In the genomic region with DNA sequence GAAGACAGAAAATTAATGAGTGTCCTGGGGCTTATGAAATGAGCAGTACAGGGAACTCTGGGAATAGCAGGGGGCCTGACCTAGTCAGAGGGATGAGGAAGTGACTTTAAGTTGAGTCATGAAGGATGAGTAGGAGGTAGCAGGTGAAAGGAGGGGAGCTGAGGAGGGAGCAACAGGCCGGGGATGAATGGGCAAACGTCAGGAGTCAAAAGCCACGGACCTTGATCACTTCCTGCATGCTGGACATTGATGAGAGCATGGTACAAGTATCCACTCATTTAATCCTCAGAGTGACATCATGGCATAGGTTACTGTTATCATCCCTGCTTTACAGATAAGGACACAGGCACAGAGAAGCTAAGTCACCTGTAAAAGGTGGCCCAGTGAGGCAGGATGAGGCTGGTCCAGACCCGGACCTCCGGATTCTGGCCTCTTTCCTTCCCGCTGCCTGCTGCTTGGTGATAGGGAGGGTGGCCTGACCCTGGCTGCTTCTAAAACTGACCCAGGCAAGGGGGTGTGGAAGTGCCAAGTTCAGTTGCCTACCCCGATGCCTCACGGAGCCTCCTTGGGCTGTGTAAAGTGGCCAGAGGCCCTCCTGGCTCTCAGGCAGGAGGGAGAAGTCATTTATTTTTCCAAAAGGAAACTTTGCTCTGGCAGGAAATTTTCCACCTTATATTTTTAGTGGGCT, we compare ENCODE assay signal across 11 cellular contexts. TPM values are rescaled to one million over a fixed set of nuclear protein-coding genes. Genes with fewer than 3 reads are reported as not detected.
DNase-seq lines count a peak whose midpoint lies in the region; ATAC-seq and TF ChIP-seq lines count a peak whose summit lies in the region.
"Had no signal": no experiment of that assay in that cellular context is flagged by ENCODE, and none has a peak within 500 bp of the region (broad histone marks: within the 10 kb centered on the region; RNA-seq: fewer than 3 reads in every experiment).

No MANE protein-coding gene starts in this region.

- peaks cover 81% of the 10 kb centered on the region for H3K4me1 ChIP-seq in mesodermal cell (ENCODE audit: control insufficient read depth, insufficient read depth, low read length, poor library complexity, severe bottlenecking)

- H3K27ac Mint-ChIP-seq in brain = peak overlapping the region; percentile 77 to 98 (median 96)

- TF ChIP-seq CTCF in AG10803 (conservative IDR thresholded peaks at IDR 0.05; ENCODE audit: low read length) (no peak), brain (conservative IDR thresholded peaks at IDR 0.05) (no peak)

- no peaks in the 10 kb centered on the region for H3K36me3 ChIP-seq in mesodermal cell (ENCODE audit: control insufficient read depth, insufficient read depth, low read length)
- H3K36me3 ChIP-seq in H7 (replicated peaks; ENCODE audit: control insufficient read depth, insufficient read depth, low read length) = no peaks in the 10 kb centered on the region

- H3K27ac ChIP-seq in mesodermal cell (ENCODE audit: low read depth, low read length, severe bottlenecking) = peak overlapping the region; percentile 26

- H3K27me3 Mint-ChIP-seq in brain = peaks cover 4% of the 10 kb centered on the region

- H3K4me1 Mint-ChIP-seq in brain = peaks cover 100% of the 10 kb centered on the region

- 73 to 86% methylated on average over 2 to 7 of the region's 8 CpGs for WGBS in mesodermal cell (ENCODE audit: insufficient coverage in 2 of 2), 2 experiments

- no peak overlapping the region for H3K4me3 ChIP-seq in AG10803 (ENCODE audit: low read length)
- H3K4me3 ChIP-seq in mesodermal cell (ENCODE audit: extremely low read depth, insufficient read depth, low read length, poor library complexity, severe bottlenecking) = no peak overlapping the region
- H3K4me3 ChIP-seq in H7 (ENCODE audit: insufficient read depth, low read depth, low read length) = no peak overlapping the region
- H3K4me3 ChIP-seq: GM12878 had no signal

- H3K4me3 Mint-ChIP-seq in brain = peak overlapping the region in 3 of 5 experiments; percentile 22 to 58 (median 39)

- no peaks in the 10 kb centered on the region for H3K9me3 Mint-ChIP-seq in brain

- peak; percentile 64 for DNase-seq in AG10803 (ENCODE audit: low read depth)
- DNase-seq in HPDE6-E6E7 (ENCODE audit: extremely low spot score) = peak; percentile 66
- DNase-seq in H7 = no peak
- DNase-seq in NAMALWA (ENCODE audit: low spot score) = no peak
- DNase-seq: NCI-H1694 treated with DMSO at 0.1 percent for 48 hours had no signal

- no peaks in the 10 kb centered on the region for H3K36me3 Mint-ChIP-seq in brain

- H3K27me3 ChIP-seq in H7 (ENCODE audit: control insufficient read depth, insufficient read depth, low read length) = no peaks in the 10 kb centered on the region

- no peak for ATAC-seq in GM21825 (IDR thresholded peaks at IDR 0.05; ENCODE audit: unreplicated experiment)
- no peak for ATAC-seq in HG02588 (IDR thresholded peaks at IDR 0.05; ENCODE audit: unreplicated experiment)
- ATAC-seq: activated CD4-positive, CD25-positive, alpha-beta regulatory T cell treated with anti-CD3 and anti-CD28 coated beads, Interleukin-2, amount 50 U/mL, for 24 hours; GM12878 had no signal

- H3K9me3 ChIP-seq in mesodermal cell (ENCODE audit: control insufficient read depth, low read length) = no peaks in the 10 kb centered on the region

RNA-seq across cellular contexts. Expression of gene CORO2B, which starts 7.6 kb away (rescaled TPM):
- 59.3 TPM for polyA plus RNA-seq in brain (ENCODE audit: insufficient read depth, low read depth, low replicate concordance)
- 8.3 TPM for polyA plus RNA-seq in mesodermal cell (2013, experiment 1 of 2)
- 5.4 TPM for polyA plus RNA-seq in mesodermal cell (2013, experiment 2 of 2)
- 3.8 and 5.4 TPM in 2 replicates for total RNA-seq in H7 (2014; rRNA removed; shearing (Covaris generic))

Comparison
In these comparisons a context has a peak if more than half of its experiments do, and no peak if none do; other contexts are left out.
1. DNase-seq: peak in AG10803 (single experiment) and HPDE6-E6E7 (single experiment); none in H7 (single experiment) and NAMALWA (single experiment).